Comparison of ENCODE assay signal across 8 cellular contexts in the genomic region with DNA sequence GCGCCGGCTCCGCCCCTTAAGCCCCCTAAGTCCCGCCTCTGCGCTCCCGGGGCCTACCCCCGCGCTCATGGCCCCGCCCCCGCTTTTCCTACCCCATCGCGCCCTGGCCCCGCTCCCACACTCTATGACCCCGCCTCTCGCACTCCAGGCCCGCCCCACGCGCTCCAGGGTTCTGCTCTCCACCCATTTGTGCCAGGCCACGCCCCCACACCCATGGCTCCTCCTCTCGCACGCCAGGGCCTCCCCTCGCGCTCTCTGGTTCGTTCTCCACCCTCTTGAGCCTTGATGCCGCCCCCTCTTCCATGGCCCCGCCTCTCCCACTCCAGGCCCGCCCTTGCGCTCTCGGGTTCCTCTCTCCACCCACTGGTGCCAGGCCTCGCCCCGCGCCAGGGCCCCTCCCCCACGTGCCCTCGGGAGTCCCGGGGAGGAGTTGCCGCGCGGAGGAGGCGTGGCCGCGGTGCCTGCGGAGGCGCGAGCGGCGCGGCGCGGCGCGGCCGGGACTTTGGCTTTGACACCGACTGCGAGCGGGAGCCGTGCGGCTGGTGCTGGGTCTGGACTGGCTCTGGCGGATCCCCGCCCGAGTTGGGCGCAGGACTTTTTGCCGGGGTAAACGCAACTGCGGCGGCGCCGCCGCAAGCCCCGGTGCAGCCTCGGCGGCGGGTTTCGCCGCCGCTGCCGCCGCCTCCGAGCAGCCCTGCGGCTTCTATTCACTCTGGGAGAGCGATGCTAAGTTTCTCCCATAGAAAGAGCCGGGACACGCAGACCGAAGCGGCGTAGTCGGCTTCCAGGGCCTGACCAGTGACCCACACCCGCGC. TPM values are rescaled to one million over a fixed set of nuclear protein-coding genes. Genes with fewer than 3 reads are reported as not detected.
A peak's percentile ranks its signal among the peaks of the same experiment; 100 is the strongest.
DNase-seq lines count a peak whose midpoint lies in the region; ATAC-seq, FAIRE-seq and TF ChIP-seq lines count a peak whose summit lies in the region.

A gene (plus strand): TSS at position 499 of the 815 bp plus-strand sequence. CDS start 1,071 bp downstream, outside the sequence.

- peak; percentile 98 for ATAC-seq in GM21381 (IDR thresholded peaks at IDR 0.05; ENCODE audit: unreplicated experiment)
- ATAC-seq in activated CD8-positive, alpha-beta memory T cell treated with anti-CD3 and anti-CD28 coated beads, Interleukin-2, amount 10 ng/mL, durations not matched to agents 7 days and 5 days = peak; percentile 98

- peaks cover 0 to 12% of the 10 kb centered on the region in 2 experiments; a peak in 1 of 4 replicates for H3K79me2 ChIP-seq in H1 (ENCODE audit: control insufficient read depth in 1 of 2, insufficient read depth in 2 of 2, low read length in 2 of 2)

- peaks cover 40% of the 10 kb centered on the region for H3K27me3 ChIP-seq in NT2/D1 (ENCODE audit: insufficient read depth, insufficient read length)
- H3K27me3 ChIP-seq in H1 (replicated peaks in 1 of 4; ENCODE audit: control insufficient read depth in 3 of 4, extremely low read depth in 1 of 4, insufficient read depth in 3 of 4, low read length in 3 of 4) = peaks cover 0 to 6% (median under 1%) of the 10 kb centered on the region in 4 experiments; a peak in 3 of 7 replicates
- H3K27me3 ChIP-seq in mesenchymal stem cell (ENCODE audit: control insufficient read depth in 1 of 2, insufficient read depth in 1 of 2, low read length in 2 of 2) = no peaks in the 10 kb centered on the region

- 1% methylated on average over 32 of the region's 88 CpGs; no CpG with 5 or more reads in 1 of the 2 experiments for WGBS in H1 (ENCODE audit: extremely low coverage in 1 of 2, insufficient coverage in 1 of 2, insufficient read length in 1 of 2, insufficient replicate concordance in 2 of 2, low coverage in 1 of 2, low lambda C conversion rate in 2 of 2, missing lambda C conversion rate in 1 of 2), 2 experiments
- 1% methylated on average over 79 of the region's 88 CpGs for WGBS in mesenchymal stem cell

- H2AFZ ChIP-seq in H1 (ENCODE audit: low read length) (peak within 1 kb of the TSS; percentile 100), mesenchymal stem cell (ENCODE audit: low read depth, low read length) (peak within 1 kb of the TSS; percentile 83)

- no peak within 1 kb of the TSS for H2BK12ac ChIP-seq in H1 (ENCODE audit: low read depth, low read length)
- H2BK12ac ChIP-seq in mesenchymal stem cell (ENCODE audit: low read length in 2 of 2) = peak within 1 kb of the TSS in 1 of 2 experiments; percentile 43

- H3K4ac ChIP-seq in H1 (replicated peaks; ENCODE audit: insufficient read length, low read depth, low read length) (no peak within 1 kb of the TSS), mesenchymal stem cell (ENCODE audit: low read depth in 1 of 2, low read length in 2 of 2) (peak within 1 kb of the TSS; percentile 64 to 72)

- DNase-seq in COLO829 (ENCODE audit: low spot score) (peak; percentile 98), HTR-8/SVneo (ENCODE audit: insufficient read length, low spot score) (peak; percentile 93), NT2/D1 (ENCODE audit: low read depth, low spot score) (peak; percentile 99), H1 (ENCODE audit: low read depth in 1 of 2, low spot score in 2 of 2) (peak; percentile 98 to 100), mesenchymal stem cell (peak; percentile 99)
- peak; percentile 99 for DNase-seq in activated CD8-positive, alpha-beta memory T cell treated with anti-CD3 and anti-CD28 coated beads, Interleukin-2, amount 10 ng/mL, durations not matched to agents 7 days and 5 days
- DNase-seq in stimulated activated CD8-positive, alpha-beta memory T cell treated with anti-CD3 and anti-CD28 coated beads, Interleukin-12 subunit alpha, Interleukin-12 subunit beta, amount 100 ng/mL, for 24 hours (ENCODE audit: extremely low read depth) = peak; percentile 97

- H3K79me1 ChIP-seq in H1 (ENCODE audit: low read depth, low read length) (peaks cover 3% of the 10 kb centered on the region), mesenchymal stem cell (replicated peaks; ENCODE audit: low read length, poor library complexity, severe bottlenecking) (no peaks in the 10 kb centered on the region)

- H3K4me3 Mint-ChIP-seq in activated CD8-positive, alpha-beta memory T cell treated with anti-CD3 and anti-CD28 coated beads, Interleukin-2, amount 10 ng/mL, durations not matched to agents 7 days and 5 days = peak within 1 kb of the TSS; percentile 68

- H4K8ac ChIP-seq in H1 (ENCODE audit: extremely low read depth, insufficient read depth, low read length) = peak within 1 kb of the TSS; percentile 28; the same call in 1 of the 2 replicates
- H4K8ac ChIP-seq in mesenchymal stem cell (ENCODE audit: low read length) = peak within 1 kb of the TSS; percentile 83

- H3K27me3 Mint-ChIP-seq in activated CD8-positive, alpha-beta memory T cell treated with anti-CD3 and anti-CD28 coated beads, Interleukin-2, amount 10 ng/mL, durations not matched to agents 7 days and 5 days = peaks cover 14% of the 10 kb centered on the region

- H3K27ac ChIP-seq in H1 (ENCODE audit: low read depth, low read length) (no peak within 1 kb of the TSS; the same call in 1 of the 2 replicates), mesenchymal stem cell (ENCODE audit: low read length, poor library complexity, severe bottlenecking) (no peak within 1 kb of the TSS)

- H3K9ac ChIP-seq in NT2/D1 (ENCODE audit: insufficient read length, low read depth) (peak within 1 kb of the TSS; percentile 82), H1 (replicated peaks in 1 of 4; ENCODE audit: extremely low read depth in 1 of 4, low read depth in 3 of 4, low read length in 3 of 4) (peak within 1 kb of the TSS in 3 of 4 experiments; percentile 29 to 48 (median 32); a peak in 5 of 7 replicates), mesenchymal stem cell (ENCODE audit: low read length) (peak within 1 kb of the TSS; percentile 88)

- CTCF ChIA-PET in activated CD8-positive, alpha-beta memory T cell treated with anti-CD3 and anti-CD28 coated beads, Interleukin-2, amount 10 ng/mL, durations not matched to agents 7 days and 5 days (lab: Charles Lee) = interaction anchor here (1.0 kb wide), 1 partner anchor 35 kb away, joined by 3 read pairs; no protein-coding TSS in a partner anchor
- CTCF ChIA-PET in H1 (lab: Charles Lee; ENCODE audit: partially characterized antibody) = interaction anchor here (2.8 kb wide), 1 partner anchor 18 kb away, joined by 6 read pairs; no protein-coding TSS in a partner anchor

- H3K9me3 ChIP-seq in NT2/D1 (ENCODE audit: insufficient read depth, low read length) (peaks cover 9% of the 10 kb centered on the region; the same call in 1 of the 2 replicates), H1 (ENCODE audit: insufficient read depth in 2 of 2, low read depth in 1 of 2, low read length in 1 of 2) (peaks cover 0 to 4% of the 10 kb centered on the region in 2 experiments; a peak in 1 of 4 replicates), mesenchymal stem cell (ENCODE audit: control insufficient read depth, low read length) (peaks cover 7% of the 10 kb centered on the region)

- H3K56ac ChIP-seq in H1 (replicated peaks; ENCODE audit: insufficient read length, low read depth, low read length) = peak within 1 kb of the TSS; percentile 54

- no peak for TF ChIP-seq RAD21 in H1 (IDR thresholded peaks at IDR 0.05 in 1 of 2, conservative IDR thresholded peaks at IDR 0.05 in 1 of 2; ENCODE audit: low read depth in 2 of 2, low read length in 2 of 2)

- no peak; a peak in 1 of 3 replicates for TF ChIP-seq EP300 in H1 (IDR thresholded peaks at IDR 0.05; ENCODE audit: borderline replicate concordance in 1 of 2, low read depth in 2 of 2, low read length in 2 of 2)

- peak within 1 kb of the TSS; percentile 65 for H3K4me3 ChIP-seq in NT2/D1 (ENCODE audit: insufficient read length, low read depth)
- H3K4me3 ChIP-seq in H1 (ENCODE audit: extremely low read depth in 1 of 4, insufficient read depth in 2 of 4, low read depth in 3 of 4, low read length in 4 of 4) = peak within 1 kb of the TSS; percentile 57 to 78 (median 67)
- H3K4me3 ChIP-seq in mesenchymal stem cell (ENCODE audit: insufficient read depth in 1 of 2, low read depth in 1 of 2, low read length in 2 of 2) = peak within 1 kb of the TSS; percentile 73 to 85

- H3K27ac Mint-ChIP-seq in activated CD8-positive, alpha-beta memory T cell treated with anti-CD3 and anti-CD28 coated beads, Interleukin-2, amount 10 ng/mL, durations not matched to agents 7 days and 5 days = peak within 1 kb of the TSS; percentile 29

- peak within 1 kb of the TSS; percentile 94 for H3K18ac ChIP-seq in H1 (ENCODE audit: extremely low read depth, low read length)
- peak within 1 kb of the TSS; percentile 58 to 75 for H3K18ac ChIP-seq in mesenchymal stem cell (ENCODE audit: low read depth in 1 of 2, low read length in 2 of 2)

- H3K4me1 ChIP-seq in NT2/D1 (ENCODE audit: insufficient read depth, insufficient read length) (peaks cover 12% of the 10 kb centered on the region), H1 (replicated peaks in 1 of 4; ENCODE audit: control insufficient read depth in 3 of 4, insufficient read depth in 4 of 4, low read length in 3 of 4) (peaks cover 2 to 14% (median 11%) of the 10 kb centered on the region in 4 experiments; a peak in 6 of 7 replicates), mesenchymal stem cell (ENCODE audit: control insufficient read depth, insufficient read depth, low read depth, low read length) (peaks cover 23% of the 10 kb centered on the region)

- H3K23me2 ChIP-seq in H1 (ENCODE audit: low read depth, low read length) = peaks cover 8% of the 10 kb centered on the region

- peak; percentile 99 for FAIRE-seq in HTR-8/SVneo (lab: Jason Lieb, UNC)
- FAIRE-seq in H1 (lab: Jason Lieb, UNC) = no peak

- H2BK20ac ChIP-seq in H1 (ENCODE audit: low read length) = no peak within 1 kb of the TSS

- TF ChIP-seq POLR2A in H1 (IDR thresholded peaks at IDR 0.05; ENCODE audit: control extremely low read depth in 1 of 2, low read depth in 2 of 2, low read length in 2 of 2) = peak in 1 of 2 experiments; percentile 9; a peak in 1 of 3 replicates

- H3K4me2 ChIP-seq in H1 (ENCODE audit: insufficient read depth in 1 of 2, low read depth in 2 of 2, low read length in 2 of 2) (peak within 1 kb of the TSS; percentile 68 to 92), mesenchymal stem cell (ENCODE audit: low read length, poor library complexity, severe bottlenecking) (peak within 1 kb of the TSS; percentile 98)

- H2BK120ac ChIP-seq in H1 (replicated peaks; ENCODE audit: low read depth, low read length) (no peak within 1 kb of the TSS), mesenchymal stem cell (ENCODE audit: low read depth, low read length) (no peak within 1 kb of the TSS)

- no peaks in the 10 kb centered on the region for H3K9me3 Mint-ChIP-seq in activated CD8-positive, alpha-beta memory T cell treated with anti-CD3 and anti-CD28 coated beads, Interleukin-2, amount 10 ng/mL, durations not matched to agents 7 days and 5 days (ENCODE audit: low read depth)

- peaks cover 5 to 7% of the 10 kb centered on the region in 2 experiments for H4K20me1 ChIP-seq in H1 (replicated peaks in 1 of 2; ENCODE audit: control insufficient read depth in 1 of 2, insufficient read depth in 2 of 2, low read length in 2 of 2)

- no peak within 1 kb of the TSS; the same call in 1 of the 2 replicates for H2BK5ac ChIP-seq in H1 (ENCODE audit: low read depth, low read length)
- no peak within 1 kb of the TSS for H2BK5ac ChIP-seq in mesenchymal stem cell (ENCODE audit: low read depth, low read length, poor library complexity, severe bottlenecking)

- POLR2A ChIA-PET in H1 (lab: Charles Lee; ENCODE audit: partially characterized antibody) = no interaction called here

- H4K91ac ChIP-seq in H1 (replicated peaks; ENCODE audit: insufficient read length, low read length) (no peak within 1 kb of the TSS), mesenchymal stem cell (ENCODE audit: low read length) (no peak within 1 kb of the TSS)

- no peaks in the 10 kb centered on the region for H3K36me3 Mint-ChIP-seq in activated CD8-positive, alpha-beta memory T cell treated with anti-CD3 and anti-CD28 coated beads, Interleukin-2, amount 10 ng/mL, durations not matched to agents 7 days and 5 days

- H3K36me3 ChIP-seq in NT2/D1 (ENCODE audit: insufficient read depth, insufficient read length, low read length) (peaks cover 13% of the 10 kb centered on the region), H1 (ENCODE audit: control insufficient read depth in 2 of 4, insufficient read depth in 4 of 4, low read length in 3 of 4) (no peaks in the 10 kb centered on the region), mesenchymal stem cell (ENCODE audit: control insufficient read depth in 1 of 2, insufficient read depth in 2 of 2, low read depth in 1 of 2, low read length in 2 of 2) (peaks cover 0 to 12% of the 10 kb centered on the region in 2 experiments)

- no peak for TF ChIP-seq CTCF in H1 (IDR thresholded peaks at IDR 0.05; ENCODE audit: control extremely low read depth in 1 of 3, insufficient read depth in 1 of 3, low read depth in 1 of 3, low read length in 3 of 3)

- peak within 1 kb of the TSS; percentile 28 for H3K14ac ChIP-seq in H1 (ENCODE audit: insufficient read length)
- peak within 1 kb of the TSS in 1 of 2 experiments; percentile 48 for H3K14ac ChIP-seq in mesenchymal stem cell (ENCODE audit: low read length in 2 of 2)

- H4K5ac ChIP-seq in H1 (ENCODE audit: insufficient read length, low read depth, low read length) = peak within 1 kb of the TSS; percentile 82

- no peak within 1 kb of the TSS; the same call in 1 of the 2 replicates for H2AK5ac ChIP-seq in H1 (ENCODE audit: low read depth, low read length)
- no peak within 1 kb of the TSS for H2AK5ac ChIP-seq in mesenchymal stem cell (ENCODE audit: low read length, severe bottlenecking)

- peak within 1 kb of the TSS; percentile 92; the same call in 1 of the 2 replicates for H2BK15ac ChIP-seq in H1 (ENCODE audit: low read length)
- peak within 1 kb of the TSS; percentile 70 for H2BK15ac ChIP-seq in mesenchymal stem cell (ENCODE audit: low read depth, poor library complexity, severe bottlenecking)

- H3K23ac ChIP-seq in H1 (ENCODE audit: insufficient read length) (no peak within 1 kb of the TSS), mesenchymal stem cell (ENCODE audit: low read length in 2 of 2) (peak within 1 kb of the TSS in 1 of 2 experiments; percentile 93)

- H3K4me1 Mint-ChIP-seq in activated CD8-positive, alpha-beta memory T cell treated with anti-CD3 and anti-CD28 coated beads, Interleukin-2, amount 10 ng/mL, durations not matched to agents 7 days and 5 days = peaks cover 4% of the 10 kb centered on the region

RNA-seq across cellular contexts. Expression of the gene that starts here (rescaled TPM):
- 1 to 10 TPM; 1.4 to 3.3 TPM for total RNA-seq in activated CD8-positive, alpha-beta memory T cell treated with anti-CD3 and anti-CD28 coated beads, Interleukin-2, amount 10 ng/mL, durations not matched to agents 7 days and 5 days
- 5.7 and 7.8 TPM in 2 replicates for total RNA-seq in H1 (2021; fragmentation: NEBNext Ultra II Directional; extraction: Animal tissue kit (Norgen Biotek cat#: 25700))
- 3.1 and 5.5 TPM in 2 replicates for polyA plus RNA-seq in H1 (2011; rRNA removed)
- polyA plus RNA-seq in H1 (2011; cell fraction: cytosol; rRNA removed) = 5.7 TPM
- polyA plus RNA-seq in H1 (2011; cell fraction: nucleus; rRNA removed) = 7.1 TPM
- polyA plus RNA-seq in H1 (2012, experiment 1 of 2) = 7.2 to 9.2 TPM (median 8.5 TPM) in 4 replicates
- 4.9 TPM for polyA plus RNA-seq in H1 (2012, experiment 2 of 2)
- polyA plus RNA-seq in H1 (2013, experiment 1 of 2) = 6.3 TPM
- polyA plus RNA-seq in H1 (2013, experiment 2 of 2) = 6.8 TPM
- 4.5 and 4.8 TPM in 2 replicates for polyA minus RNA-seq in H1 (2011; rRNA and poly(A)+ RNA removed)
- 5.0 TPM for polyA minus RNA-seq in H1 (2011; cell fraction: cytosol; rRNA and poly(A)+ RNA removed)
- 10.7 TPM for polyA minus RNA-seq in H1 (2011; cell fraction: nucleus; rRNA and poly(A)+ RNA removed)
- polyA plus RNA-seq in mesenchymal stem cell (2013, experiment 1 of 2) = 5.2 TPM
- 4.3 TPM for polyA plus RNA-seq in mesenchymal stem cell (2013, experiment 2 of 2)

Comparison
In these comparisons a context has a peak if more than half of its experiments do, and no peak if none do; other contexts are left out.
1. H3K9ac ChIP-seq: peak in every context shown above with its lines; median percentile 88 in mesenchymal stem cell; 82 in NT2/D1; 32 in H1.